ENCODE assay signal across 8 cellular contexts in genomic region chr17:48307814-48308411, GRCh38.
DNase-seq lines count a peak whose midpoint lies in the region; ATAC-seq, FAIRE-seq and TF ChIP-seq lines count a peak whose summit lies in the region.

No MANE protein-coding gene starts in this region.

- CTCF ChIA-PET in activated CD4-positive, alpha-beta memory T cell treated with anti-CD3 and anti-CD28 coated beads, Interleukin-2, amount 10 ng/mL, durations not matched to agents 7 days and 5 days (lab: Charles Lee): interaction anchor here (0.6 to 2.4 kb wide), 22 partner anchors 10 to 311 kb away, joined by 3 to 27 read pairs (median 4); partner anchors contain the start of gene HOXB5

- peaks cover 0 to 6% (median 2%) of the 10 kb centered on the region in 4 donors for H3K4me1 ChIP-seq in transverse colon

- TF ChIP-seq CTCF in nephron (IDR thresholded peaks at IDR 0.05; ENCODE audit: unreplicated experiment in 3 of 3) (peak; percentile 83 to 92 (median 91)), transverse colon (IDR thresholded peaks at IDR 0.05) (peak; percentile 71 to 85 (median 76))

- in situ Hi-C loops in transverse colon (cut with MboI; ENCODE audit: low pct_ligation_motif_present in 1 of 4, low pct_unique_long_range_greater_than_20kb in 1 of 4, low sequenced_read_pairs in 3 of 4): no loop called here

- TF ChIP-seq POLR2A in erythroblast (IDR thresholded peaks at IDR 0.05; ENCODE audit: low read length): no peak
- TF ChIP-seq POLR2A in transverse colon (IDR thresholded peaks at IDR 0.05): no peak

- POLR2A ChIA-PET in activated CD4-positive, alpha-beta memory T cell treated with anti-CD3 and anti-CD28 coated beads, Interleukin-2, amount 10 ng/mL, durations not matched to agents 7 days and 5 days (lab: Charles Lee): no interaction called here

- peak; percentile 80 for FAIRE-seq in GM19239 (lab: Jason Lieb, UNC)

- TF ChIP-seq EP300 in transverse colon (IDR thresholded peaks at IDR 0.05; ENCODE audit: low read depth): no peak

- H3K9me3 Mint-ChIP-seq in activated CD4-positive, alpha-beta memory T cell treated with anti-CD3 and anti-CD28 coated beads, Interleukin-2, amount 10 ng/mL, durations not matched to agents 7 days and 5 days: no peaks in the 10 kb centered on the region
- no peaks in the 10 kb centered on the region for H3K9me3 Mint-ChIP-seq in nephron

- no peaks in the 10 kb centered on the region for H3K27me3 Mint-ChIP-seq in activated CD4-positive, alpha-beta memory T cell treated with anti-CD3 and anti-CD28 coated beads, Interleukin-2, amount 10 ng/mL, durations not matched to agents 7 days and 5 days
- H3K27me3 Mint-ChIP-seq in nephron (ENCODE audit: low read depth): peaks cover 9% of the 10 kb centered on the region

- DNase-seq in AG08396 (ENCODE audit: low spot score): peak; percentile 38
- DNase-seq in GM19239 (ENCODE audit: insufficient read length, low spot score): peak; percentile 18
- DNase-seq in NCI-H460 (ENCODE audit: extremely low read depth, low read depth): peak; percentile 53
- DNase-seq in activated CD4-positive, alpha-beta memory T cell treated with anti-CD3 and anti-CD28 coated beads, Interleukin-2, amount 10 ng/mL, durations not matched to agents 7 days and 5 days: peak; percentile 54
- DNase-seq in erythroblast (lab: John Stamatoyannopoulos, UW): peak; percentile 70 to 82
- peak; percentile 64 for DNase-seq in transverse colon

- WGBS in transverse colon (ENCODE audit: low coverage in 1 of 2), 2 donors: 20% methylated on average over 4 of the region's 4 CpGs

- no peak for ATAC-seq in GM19324 (IDR thresholded peaks at IDR 0.05; ENCODE audit: low FRiP score, unreplicated experiment)

- no peak overlapping the region for H3K27ac ChIP-seq in transverse colon

- peaks cover 65% of the 10 kb centered on the region for H3K27me3 ChIP-seq in transverse colon

- H3K9me3 ChIP-seq in transverse colon: no peaks in the 10 kb centered on the region

- peaks cover 7% of the 10 kb centered on the region for H3K4me1 Mint-ChIP-seq in activated CD4-positive, alpha-beta memory T cell treated with anti-CD3 and anti-CD28 coated beads, Interleukin-2, amount 10 ng/mL, durations not matched to agents 7 days and 5 days
- H3K4me1 Mint-ChIP-seq in nephron: peaks cover 28% of the 10 kb centered on the region

- H3K36me3 Mint-ChIP-seq in activated CD4-positive, alpha-beta memory T cell treated with anti-CD3 and anti-CD28 coated beads, Interleukin-2, amount 10 ng/mL, durations not matched to agents 7 days and 5 days (ENCODE audit: low read depth): peaks cover 6% of the 10 kb centered on the region
- no peaks in the 10 kb centered on the region for H3K36me3 Mint-ChIP-seq in nephron (ENCODE audit: low read depth)

- intact Hi-C loops in transverse colon (cut with DNase I; ENCODE audit: low total_unique reads): no loop called here

- H3K4me3 Mint-ChIP-seq in activated CD4-positive, alpha-beta memory T cell treated with anti-CD3 and anti-CD28 coated beads, Interleukin-2, amount 10 ng/mL, durations not matched to agents 7 days and 5 days: no peak overlapping the region
- no peak overlapping the region for H3K4me3 Mint-ChIP-seq in nephron

- no peak overlapping the region for H3K4me3 ChIP-seq in transverse colon

- H3K36me3 ChIP-seq in transverse colon: no peaks in the 10 kb centered on the region

- H3K27ac Mint-ChIP-seq in activated CD4-positive, alpha-beta memory T cell treated with anti-CD3 and anti-CD28 coated beads, Interleukin-2, amount 10 ng/mL, durations not matched to agents 7 days and 5 days: no peak overlapping the region
- H3K27ac Mint-ChIP-seq in nephron: no peak overlapping the region

Comparison
In these comparisons a context has a peak if more than half of its experiments do, and no peak if none do; other contexts are left out.
1. DNase-seq: peak in every context shown above with its lines; median percentile 76 in erythroblast; 64 in transverse colon; 54 in activated CD4-positive, alpha-beta memory T cell treated with anti-CD3 and anti-CD28 coated beads, Interleukin-2, amount 10 ng/mL, durations not matched to agents 7 days and 5 days; 53 in NCI-H460; 38 in AG08396; 18 in GM19239.